In the genomic region with DNA sequence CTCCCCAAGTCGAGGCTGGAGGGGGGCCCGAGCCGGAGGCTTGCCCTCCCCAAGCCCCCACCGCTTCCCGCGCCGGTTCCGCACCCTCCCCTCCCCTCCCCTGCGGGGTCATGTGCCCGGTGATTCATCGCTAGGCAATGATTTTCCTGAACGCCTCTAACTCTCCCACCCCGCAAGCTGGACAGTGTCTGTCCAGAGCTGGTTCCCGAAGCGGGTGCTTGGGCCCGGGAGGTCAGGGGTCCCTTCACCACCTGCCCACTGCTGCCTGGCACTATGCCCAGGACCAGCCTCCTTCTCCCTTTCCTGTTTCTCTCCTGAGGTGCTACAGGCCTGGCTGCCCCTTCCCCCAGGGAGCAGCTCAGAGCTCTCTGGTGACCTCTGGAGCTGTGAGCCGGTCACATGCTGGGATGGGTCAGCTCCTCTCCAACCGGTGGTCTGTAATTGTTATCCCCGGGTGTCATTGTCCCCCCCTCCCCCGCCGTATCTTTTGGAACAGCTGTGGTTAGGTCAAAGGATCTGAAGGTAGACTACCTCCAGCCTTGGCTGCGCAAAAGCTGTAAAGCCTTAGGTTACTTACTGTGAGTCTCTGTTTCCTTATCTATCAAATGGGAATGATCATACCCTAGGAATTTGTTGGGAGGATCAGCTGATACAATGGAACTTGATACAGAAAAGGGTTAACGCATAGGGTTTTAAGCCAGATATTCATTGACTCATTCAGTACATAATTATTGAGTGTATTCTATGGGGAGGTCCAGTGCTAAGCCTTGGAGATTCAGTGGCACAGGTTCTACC, we compare ENCODE assay signal across 1 cellular context.
TF ChIP-seq lines count a peak whose summit lies in the region.

No MANE protein-coding gene starts in this region.

TF ChIP-seq in K562, 482 proteins besides CTCF, POLR2A, EP300 and RAD21 (continued from another document and continues in another):
- no peak for TF ChIP-seq ILF3 (IDR thresholded peaks at IDR 0.05; ENCODE audit: borderline replicate concordance)
- TF ChIP-seq KDM1A (IDR thresholded peaks at IDR 0.05) = peak; percentile 75 to 80
- no peak for TF ChIP-seq SMAD3 (CRISPR knock-in tag; conservative IDR thresholded peaks at IDR 0.05)
- TF ChIP-seq TBL1XR1 (IDR thresholded peaks at IDR 0.05; ENCODE audit: low read length in 2 of 2) = no peak
- no peak for TF ChIP-seq PRPF4 (IDR thresholded peaks at IDR 0.05; ENCODE audit: insufficient read depth, low read depth, low read length, poor library complexity, severe bottlenecking)
- TF ChIP-seq KLF10 (CRISPR knock-in tag; IDR thresholded peaks at IDR 0.05) = no peak
- no peak; the same call in 1 of the 2 replicates for TF ChIP-seq ZNF584 (CRISPR knock-in tag; IDR thresholded peaks at IDR 0.05; ENCODE audit: low read depth)
- TF ChIP-seq TAF9B (IDR thresholded peaks at IDR 0.05; ENCODE audit: partially characterized antibody) = peak; percentile 23
- no peak for TF ChIP-seq HOXB6 (CRISPR knock-in tag; IDR thresholded peaks at IDR 0.05; ENCODE audit: borderline replicate concordance)
- no peak for TF ChIP-seq ZNF695 (CRISPR knock-in tag; IDR thresholded peaks at IDR 0.05)
- TF ChIP-seq, protein P1, sequence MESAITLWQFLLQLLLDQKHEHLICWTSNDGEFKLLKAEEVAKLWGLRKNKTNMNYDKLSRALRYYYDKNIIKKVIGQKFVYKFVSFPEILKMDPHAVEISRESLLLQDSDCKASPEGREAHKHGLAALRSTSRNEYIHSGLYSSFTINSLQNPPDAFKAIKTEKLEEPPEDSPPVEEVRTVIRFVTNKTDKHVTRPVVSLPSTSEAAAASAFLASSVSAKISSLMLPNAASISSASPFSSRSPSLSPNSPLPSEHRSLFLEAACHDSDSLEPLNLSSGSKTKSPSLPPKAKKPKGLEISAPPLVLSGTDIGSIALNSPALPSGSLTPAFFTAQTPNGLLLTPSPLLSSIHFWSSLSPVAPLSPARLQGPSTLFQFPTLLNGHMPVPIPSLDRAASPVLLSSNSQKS (CRISPR knock-in tag; IDR thresholded peaks at IDR 0.05) = no peak
- no peak for TF ChIP-seq ZKSCAN3 (CRISPR knock-in tag; IDR thresholded peaks at IDR 0.05)
- TF ChIP-seq YBX1 (IDR thresholded peaks at IDR 0.05) = no peak
- TF ChIP-seq NONO (IDR thresholded peaks at IDR 0.05; ENCODE audit: low read depth in 2 of 2, low read length in 1 of 2) = no peak; a peak in 1 of 4 replicates
- TF ChIP-seq, protein P2, sequence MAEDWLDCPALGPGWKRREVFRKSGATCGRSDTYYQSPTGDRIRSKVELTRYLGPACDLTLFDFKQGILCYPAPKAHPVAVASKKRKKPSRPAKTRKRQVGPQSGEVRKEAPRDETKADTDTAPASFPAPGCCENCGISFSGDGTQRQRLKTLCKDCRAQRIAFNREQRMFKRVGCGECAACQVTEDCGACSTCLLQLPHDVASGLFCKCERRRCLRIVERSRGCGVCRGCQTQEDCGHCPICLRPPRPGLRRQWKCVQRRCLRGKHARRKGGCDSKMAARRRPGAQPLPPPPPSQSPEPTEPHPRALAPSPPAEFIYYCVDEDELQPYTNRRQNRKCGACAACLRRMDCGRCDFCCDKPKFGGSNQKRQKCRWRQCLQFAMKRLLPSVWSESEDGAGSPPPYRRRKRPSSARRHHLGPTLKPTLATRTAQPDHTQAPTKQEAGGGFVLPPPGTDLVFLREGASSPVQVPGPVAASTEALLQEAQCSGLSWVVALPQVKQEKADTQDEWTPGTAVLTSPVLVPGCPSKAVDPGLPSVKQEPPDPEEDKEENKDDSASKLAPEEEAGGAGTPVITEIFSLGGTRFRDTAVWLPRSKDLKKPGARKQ (CRISPR knock-in tag; IDR thresholded peaks at IDR 0.05) = no peak
- TF ChIP-seq PHF8 (IDR thresholded peaks at IDR 0.05; ENCODE audit: borderline replicate concordance, low read length) = no peak
- peak; percentile 77 for TF ChIP-seq RBM25 (IDR thresholded peaks at IDR 0.05; ENCODE audit: low read depth, low read length, severe bottlenecking)
- TF ChIP-seq PRMT5 (CRISPR knock-in tag; IDR thresholded peaks at IDR 0.05) = no peak
- TF ChIP-seq SIX5 (IDR thresholded peaks at IDR 0.05; ENCODE audit: borderline replicate concordance in 1 of 2, insufficient read depth in 1 of 2, low read depth in 1 of 2, low read length in 2 of 2) = no peak
- TF ChIP-seq HDGF (IDR thresholded peaks at IDR 0.05) = peak; percentile 38; the same call in 1 of the 2 replicates
- TF ChIP-seq, protein P3, sequence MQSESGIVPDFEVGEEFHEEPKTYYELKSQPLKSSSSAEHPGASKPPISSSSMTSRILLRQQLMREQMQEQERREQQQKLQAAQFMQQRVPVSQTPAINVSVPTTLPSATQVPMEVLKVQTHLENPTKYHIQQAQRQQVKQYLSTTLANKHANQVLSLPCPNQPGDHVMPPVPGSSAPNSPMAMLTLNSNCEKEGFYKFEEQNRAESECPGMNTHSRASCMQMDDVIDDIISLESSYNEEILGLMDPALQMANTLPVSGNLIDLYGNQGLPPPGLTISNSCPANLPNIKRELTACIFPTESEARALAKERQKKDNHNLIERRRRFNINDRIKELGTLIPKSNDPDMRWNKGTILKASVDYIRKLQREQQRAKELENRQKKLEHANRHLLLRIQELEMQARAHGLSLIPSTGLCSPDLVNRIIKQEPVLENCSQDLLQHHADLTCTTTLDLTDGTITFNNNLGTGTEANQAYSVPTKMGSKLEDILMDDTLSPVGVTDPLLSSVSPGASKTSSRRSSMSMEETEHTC (IDR thresholded peaks at IDR 0.05) = peak; percentile 74
- no peak for TF ChIP-seq MTA1 (IDR thresholded peaks at IDR 0.05; ENCODE audit: borderline replicate concordance)
- peak; percentile 76 for TF ChIP-seq NR2C1 (IDR thresholded peaks at IDR 0.05)
- peak; percentile 57 for TF ChIP-seq NR2C1 (tag; IDR thresholded peaks at IDR 0.05)
- TF ChIP-seq, protein P4, sequence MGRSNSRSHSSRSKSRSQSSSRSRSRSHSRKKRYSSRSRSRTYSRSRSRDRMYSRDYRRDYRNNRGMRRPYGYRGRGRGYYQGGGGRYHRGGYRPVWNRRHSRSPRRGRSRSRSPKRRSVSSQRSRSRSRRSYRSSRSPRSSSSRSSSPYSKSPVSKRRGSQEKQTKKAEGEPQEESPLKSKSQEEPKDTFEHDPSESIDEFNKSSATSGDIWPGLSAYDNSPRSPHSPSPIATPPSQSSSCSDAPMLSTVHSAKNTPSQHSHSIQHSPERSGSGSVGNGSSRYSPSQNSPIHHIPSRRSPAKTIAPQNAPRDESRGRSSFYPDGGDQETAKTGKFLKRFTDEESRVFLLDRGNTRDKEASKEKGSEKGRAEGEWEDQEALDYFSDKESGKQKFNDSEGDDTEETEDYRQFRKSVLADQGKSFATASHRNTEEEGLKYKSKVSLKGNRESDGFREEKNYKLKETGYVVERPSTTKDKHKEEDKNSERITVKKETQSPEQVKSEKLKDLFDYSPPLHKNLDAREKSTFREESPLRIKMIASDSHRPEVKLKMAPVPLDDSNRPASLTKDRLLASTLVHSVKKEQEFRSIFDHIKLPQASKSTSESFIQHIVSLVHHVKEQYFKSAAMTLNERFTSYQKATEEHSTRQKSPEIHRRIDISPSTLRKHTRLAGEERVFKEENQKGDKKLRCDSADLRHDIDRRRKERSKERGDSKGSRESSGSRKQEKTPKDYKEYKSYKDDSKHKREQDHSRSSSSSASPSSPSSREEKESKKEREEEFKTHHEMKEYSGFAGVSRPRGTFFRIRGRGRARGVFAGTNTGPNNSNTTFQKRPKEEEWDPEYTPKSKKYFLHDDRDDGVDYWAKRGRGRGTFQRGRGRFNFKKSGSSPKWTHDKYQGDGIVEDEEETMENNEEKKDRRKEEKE (IDR thresholded peaks at IDR 0.05; ENCODE audit: borderline replicate concordance in 1 of 2, control insufficient read depth in 1 of 2, low read depth in 2 of 2, low read length in 1 of 2) = no peak
- TF ChIP-seq ZNF583 (CRISPR knock-in tag; IDR thresholded peaks at IDR 0.05) = no peak
- TF ChIP-seq, protein P5, sequence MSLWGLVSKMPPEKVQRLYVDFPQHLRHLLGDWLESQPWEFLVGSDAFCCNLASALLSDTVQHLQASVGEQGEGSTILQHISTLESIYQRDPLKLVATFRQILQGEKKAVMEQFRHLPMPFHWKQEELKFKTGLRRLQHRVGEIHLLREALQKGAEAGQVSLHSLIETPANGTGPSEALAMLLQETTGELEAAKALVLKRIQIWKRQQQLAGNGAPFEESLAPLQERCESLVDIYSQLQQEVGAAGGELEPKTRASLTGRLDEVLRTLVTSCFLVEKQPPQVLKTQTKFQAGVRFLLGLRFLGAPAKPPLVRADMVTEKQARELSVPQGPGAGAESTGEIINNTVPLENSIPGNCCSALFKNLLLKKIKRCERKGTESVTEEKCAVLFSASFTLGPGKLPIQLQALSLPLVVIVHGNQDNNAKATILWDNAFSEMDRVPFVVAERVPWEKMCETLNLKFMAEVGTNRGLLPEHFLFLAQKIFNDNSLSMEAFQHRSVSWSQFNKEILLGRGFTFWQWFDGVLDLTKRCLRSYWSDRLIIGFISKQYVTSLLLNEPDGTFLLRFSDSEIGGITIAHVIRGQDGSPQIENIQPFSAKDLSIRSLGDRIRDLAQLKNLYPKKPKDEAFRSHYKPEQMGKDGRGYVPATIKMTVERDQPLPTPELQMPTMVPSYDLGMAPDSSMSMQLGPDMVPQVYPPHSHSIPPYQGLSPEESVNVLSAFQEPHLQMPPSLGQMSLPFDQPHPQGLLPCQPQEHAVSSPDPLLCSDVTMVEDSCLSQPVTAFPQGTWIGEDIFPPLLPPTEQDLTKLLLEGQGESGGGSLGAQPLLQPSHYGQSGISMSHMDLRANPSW (CRISPR knock-in tag; IDR thresholded peaks at IDR 0.05) = no peak
- TF ChIP-seq SMARCA4 (IDR thresholded peaks at IDR 0.05) = peak; percentile 73; the same call in 1 of the 2 replicates
- TF ChIP-seq, protein P6, sequence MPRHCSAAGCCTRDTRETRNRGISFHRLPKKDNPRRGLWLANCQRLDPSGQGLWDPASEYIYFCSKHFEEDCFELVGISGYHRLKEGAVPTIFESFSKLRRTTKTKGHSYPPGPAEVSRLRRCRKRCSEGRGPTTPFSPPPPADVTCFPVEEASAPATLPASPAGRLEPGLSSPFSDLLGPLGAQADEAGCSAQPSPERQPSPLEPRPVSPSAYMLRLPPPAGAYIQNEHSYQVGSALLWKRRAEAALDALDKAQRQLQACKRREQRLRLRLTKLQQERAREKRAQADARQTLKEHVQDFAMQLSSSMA (CRISPR knock-in tag; IDR thresholded peaks at IDR 0.05) = no peak
- no peak for TF ChIP-seq WHSC1 (IDR thresholded peaks at IDR 0.05; ENCODE audit: low read length)
- TF ChIP-seq, protein P7, sequence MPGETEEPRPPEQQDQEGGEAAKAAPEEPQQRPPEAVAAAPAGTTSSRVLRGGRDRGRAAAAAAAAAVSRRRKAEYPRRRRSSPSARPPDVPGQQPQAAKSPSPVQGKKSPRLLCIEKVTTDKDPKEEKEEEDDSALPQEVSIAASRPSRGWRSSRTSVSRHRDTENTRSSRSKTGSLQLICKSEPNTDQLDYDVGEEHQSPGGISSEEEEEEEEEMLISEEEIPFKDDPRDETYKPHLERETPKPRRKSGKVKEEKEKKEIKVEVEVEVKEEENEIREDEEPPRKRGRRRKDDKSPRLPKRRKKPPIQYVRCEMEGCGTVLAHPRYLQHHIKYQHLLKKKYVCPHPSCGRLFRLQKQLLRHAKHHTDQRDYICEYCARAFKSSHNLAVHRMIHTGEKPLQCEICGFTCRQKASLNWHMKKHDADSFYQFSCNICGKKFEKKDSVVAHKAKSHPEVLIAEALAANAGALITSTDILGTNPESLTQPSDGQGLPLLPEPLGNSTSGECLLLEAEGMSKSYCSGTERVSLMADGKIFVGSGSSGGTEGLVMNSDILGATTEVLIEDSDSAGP (CRISPR knock-in tag; IDR thresholded peaks at IDR 0.05) = no peak
- no peak for TF ChIP-seq HSF4 (CRISPR knock-in tag; IDR thresholded peaks at IDR 0.05; ENCODE audit: borderline replicate concordance)
- TF ChIP-seq ZNF143 (CRISPR knock-in tag; IDR thresholded peaks at IDR 0.05) = no peak
- TF ChIP-seq, protein P8, sequence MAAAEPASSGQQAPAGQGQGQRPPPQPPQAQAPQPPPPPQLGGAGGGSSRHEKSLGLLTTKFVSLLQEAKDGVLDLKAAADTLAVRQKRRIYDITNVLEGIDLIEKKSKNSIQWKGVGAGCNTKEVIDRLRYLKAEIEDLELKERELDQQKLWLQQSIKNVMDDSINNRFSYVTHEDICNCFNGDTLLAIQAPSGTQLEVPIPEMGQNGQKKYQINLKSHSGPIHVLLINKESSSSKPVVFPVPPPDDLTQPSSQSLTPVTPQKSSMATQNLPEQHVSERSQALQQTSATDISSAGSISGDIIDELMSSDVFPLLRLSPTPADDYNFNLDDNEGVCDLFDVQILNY (CRISPR knock-in tag; IDR thresholded peaks at IDR 0.05) = no peak
- no peak for TF ChIP-seq MED1 (CRISPR knock-in tag; IDR thresholded peaks at IDR 0.05; ENCODE audit: borderline replicate concordance)
- no peak for TF ChIP-seq MEIS2 (IDR thresholded peaks at IDR 0.05; ENCODE audit: partially characterized antibody)
- TF ChIP-seq, protein P9, sequence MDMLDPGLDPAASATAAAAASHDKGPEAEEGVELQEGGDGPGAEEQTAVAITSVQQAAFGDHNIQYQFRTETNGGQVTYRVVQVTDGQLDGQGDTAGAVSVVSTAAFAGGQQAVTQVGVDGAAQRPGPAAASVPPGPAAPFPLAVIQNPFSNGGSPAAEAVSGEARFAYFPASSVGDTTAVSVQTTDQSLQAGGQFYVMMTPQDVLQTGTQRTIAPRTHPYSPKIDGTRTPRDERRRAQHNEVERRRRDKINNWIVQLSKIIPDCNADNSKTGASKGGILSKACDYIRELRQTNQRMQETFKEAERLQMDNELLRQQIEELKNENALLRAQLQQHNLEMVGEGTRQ (CRISPR knock-in tag; IDR thresholded peaks at IDR 0.05) = peak; percentile 80
